1 cellular context compared by ENCODE assay signal in the genomic region with DNA sequence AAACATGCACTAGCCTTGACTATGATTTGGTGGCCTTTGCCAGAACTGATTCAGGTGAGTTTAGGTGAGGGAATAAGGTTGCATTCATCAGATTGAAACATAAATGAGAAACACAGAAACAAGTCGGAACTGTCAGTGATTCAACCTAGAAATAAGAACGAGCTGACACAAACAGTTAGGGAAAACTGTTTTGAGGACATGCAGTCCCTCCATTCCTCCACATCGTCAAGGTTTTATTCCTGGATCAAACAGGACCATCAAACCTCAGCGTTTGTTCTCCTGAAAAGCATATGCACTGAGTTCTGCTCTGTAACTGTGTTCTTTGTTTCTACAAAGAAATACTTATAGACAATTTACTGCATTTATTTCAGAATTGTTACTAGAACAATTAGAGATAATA.
TF ChIP-seq lines count a peak whose summit lies in the region.

No MANE protein-coding gene starts in this region.

TF ChIP-seq in HepG2, 621 proteins besides CTCF, POLR2A, EP300 and RAD21:
- no peak for TF ChIP-seq NONO (IDR thresholded peaks at IDR 0.05)
- TF ChIP-seq NONO (CRISPR knock-in tag; conservative IDR thresholded peaks at IDR 0.05), result no peak
- no peak for TF ChIP-seq ZNF441 (CRISPR knock-in tag; IDR thresholded peaks at IDR 0.05; ENCODE audit: borderline replicate concordance)
- TF ChIP-seq PAWR (CRISPR knock-in tag; IDR thresholded peaks at IDR 0.05; ENCODE audit: borderline replicate concordance), result no peak
- no peak for TF ChIP-seq SP5 (CRISPR knock-in tag; IDR thresholded peaks at IDR 0.05; ENCODE audit: borderline replicate concordance, low read depth)
- TF ChIP-seq HOXA3 (CRISPR knock-in tag; IDR thresholded peaks at IDR 0.05), result no peak
- TF ChIP-seq, protein P1, sequence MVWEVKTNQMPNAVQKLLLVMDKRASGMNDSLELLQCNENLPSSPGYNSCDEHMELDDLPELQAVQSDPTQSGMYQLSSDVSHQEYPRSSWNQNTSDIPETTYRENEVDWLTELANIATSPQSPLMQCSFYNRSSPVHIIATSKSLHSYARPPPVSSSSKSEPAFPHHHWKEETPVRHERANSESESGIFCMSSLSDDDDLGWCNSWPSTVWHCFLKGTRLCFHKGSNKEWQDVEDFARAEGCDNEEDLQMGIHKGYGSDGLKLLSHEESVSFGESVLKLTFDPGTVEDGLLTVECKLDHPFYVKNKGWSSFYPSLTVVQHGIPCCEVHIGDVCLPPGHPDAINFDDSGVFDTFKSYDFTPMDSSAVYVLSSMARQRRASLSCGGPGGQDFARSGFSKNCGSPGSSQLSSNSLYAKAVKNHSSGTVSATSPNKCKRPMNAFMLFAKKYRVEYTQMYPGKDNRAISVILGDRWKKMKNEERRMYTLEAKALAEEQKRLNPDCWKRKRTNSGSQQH (CRISPR knock-in tag; IDR thresholded peaks at IDR 0.05; ENCODE audit: low read depth), result no peak
- TF ChIP-seq, protein P2, sequence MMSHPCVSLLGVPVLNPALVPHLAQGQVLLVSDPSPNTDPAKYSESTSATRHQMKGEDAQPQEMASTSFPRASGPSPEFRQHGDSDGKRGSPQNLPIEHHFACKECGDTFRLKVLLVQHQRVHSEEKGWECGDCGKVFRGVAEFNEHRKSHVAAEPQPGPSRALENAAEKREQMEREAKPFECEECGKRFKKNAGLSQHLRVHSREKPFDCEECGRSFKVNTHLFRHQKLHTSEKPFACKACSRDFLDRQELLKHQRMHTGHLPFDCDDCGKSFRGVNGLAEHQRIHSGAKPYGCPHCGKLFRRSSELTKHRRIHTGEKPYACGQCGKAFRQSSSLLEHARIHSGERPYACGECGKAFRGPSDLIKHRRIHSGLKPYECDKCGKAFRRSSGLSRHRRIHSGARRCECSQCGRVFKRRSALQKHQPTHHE (CRISPR knock-in tag; IDR thresholded peaks at IDR 0.05; ENCODE audit: borderline replicate concordance), result no peak
- no peak for TF ChIP-seq ZNF788 (CRISPR knock-in tag; IDR thresholded peaks at IDR 0.05; ENCODE audit: borderline replicate concordance)
- no peak for TF ChIP-seq ZNF552 (CRISPR knock-in tag; IDR thresholded peaks at IDR 0.05; ENCODE audit: borderline replicate concordance)
- TF ChIP-seq, protein P3, sequence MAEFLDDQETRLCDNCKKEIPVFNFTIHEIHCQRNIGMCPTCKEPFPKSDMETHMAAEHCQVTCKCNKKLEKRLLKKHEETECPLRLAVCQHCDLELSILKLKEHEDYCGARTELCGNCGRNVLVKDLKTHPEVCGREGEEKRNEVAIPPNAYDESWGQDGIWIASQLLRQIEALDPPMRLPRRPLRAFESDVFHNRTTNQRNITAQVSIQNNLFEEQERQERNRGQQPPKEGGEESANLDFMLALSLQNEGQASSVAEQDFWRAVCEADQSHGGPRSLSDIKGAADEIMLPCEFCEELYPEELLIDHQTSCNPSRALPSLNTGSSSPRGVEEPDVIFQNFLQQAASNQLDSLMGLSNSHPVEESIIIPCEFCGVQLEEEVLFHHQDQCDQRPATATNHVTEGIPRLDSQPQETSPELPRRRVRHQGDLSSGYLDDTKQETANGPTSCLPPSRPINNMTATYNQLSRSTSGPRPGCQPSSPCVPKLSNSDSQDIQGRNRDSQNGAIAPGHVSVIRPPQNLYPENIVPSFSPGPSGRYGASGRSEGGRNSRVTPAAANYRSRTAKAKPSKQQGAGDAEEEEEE (CRISPR knock-in tag; IDR thresholded peaks at IDR 0.05; ENCODE audit: borderline replicate concordance), result no peak
- TF ChIP-seq JUNB (CRISPR knock-in tag; IDR thresholded peaks at IDR 0.05; ENCODE audit: borderline replicate concordance), result no peak
- TF ChIP-seq KLF6 (CRISPR knock-in tag; IDR thresholded peaks at IDR 0.05), result no peak
- TF ChIP-seq TOPORS (CRISPR knock-in tag; IDR thresholded peaks at IDR 0.05), result no peak
- TF ChIP-seq, protein P4, sequence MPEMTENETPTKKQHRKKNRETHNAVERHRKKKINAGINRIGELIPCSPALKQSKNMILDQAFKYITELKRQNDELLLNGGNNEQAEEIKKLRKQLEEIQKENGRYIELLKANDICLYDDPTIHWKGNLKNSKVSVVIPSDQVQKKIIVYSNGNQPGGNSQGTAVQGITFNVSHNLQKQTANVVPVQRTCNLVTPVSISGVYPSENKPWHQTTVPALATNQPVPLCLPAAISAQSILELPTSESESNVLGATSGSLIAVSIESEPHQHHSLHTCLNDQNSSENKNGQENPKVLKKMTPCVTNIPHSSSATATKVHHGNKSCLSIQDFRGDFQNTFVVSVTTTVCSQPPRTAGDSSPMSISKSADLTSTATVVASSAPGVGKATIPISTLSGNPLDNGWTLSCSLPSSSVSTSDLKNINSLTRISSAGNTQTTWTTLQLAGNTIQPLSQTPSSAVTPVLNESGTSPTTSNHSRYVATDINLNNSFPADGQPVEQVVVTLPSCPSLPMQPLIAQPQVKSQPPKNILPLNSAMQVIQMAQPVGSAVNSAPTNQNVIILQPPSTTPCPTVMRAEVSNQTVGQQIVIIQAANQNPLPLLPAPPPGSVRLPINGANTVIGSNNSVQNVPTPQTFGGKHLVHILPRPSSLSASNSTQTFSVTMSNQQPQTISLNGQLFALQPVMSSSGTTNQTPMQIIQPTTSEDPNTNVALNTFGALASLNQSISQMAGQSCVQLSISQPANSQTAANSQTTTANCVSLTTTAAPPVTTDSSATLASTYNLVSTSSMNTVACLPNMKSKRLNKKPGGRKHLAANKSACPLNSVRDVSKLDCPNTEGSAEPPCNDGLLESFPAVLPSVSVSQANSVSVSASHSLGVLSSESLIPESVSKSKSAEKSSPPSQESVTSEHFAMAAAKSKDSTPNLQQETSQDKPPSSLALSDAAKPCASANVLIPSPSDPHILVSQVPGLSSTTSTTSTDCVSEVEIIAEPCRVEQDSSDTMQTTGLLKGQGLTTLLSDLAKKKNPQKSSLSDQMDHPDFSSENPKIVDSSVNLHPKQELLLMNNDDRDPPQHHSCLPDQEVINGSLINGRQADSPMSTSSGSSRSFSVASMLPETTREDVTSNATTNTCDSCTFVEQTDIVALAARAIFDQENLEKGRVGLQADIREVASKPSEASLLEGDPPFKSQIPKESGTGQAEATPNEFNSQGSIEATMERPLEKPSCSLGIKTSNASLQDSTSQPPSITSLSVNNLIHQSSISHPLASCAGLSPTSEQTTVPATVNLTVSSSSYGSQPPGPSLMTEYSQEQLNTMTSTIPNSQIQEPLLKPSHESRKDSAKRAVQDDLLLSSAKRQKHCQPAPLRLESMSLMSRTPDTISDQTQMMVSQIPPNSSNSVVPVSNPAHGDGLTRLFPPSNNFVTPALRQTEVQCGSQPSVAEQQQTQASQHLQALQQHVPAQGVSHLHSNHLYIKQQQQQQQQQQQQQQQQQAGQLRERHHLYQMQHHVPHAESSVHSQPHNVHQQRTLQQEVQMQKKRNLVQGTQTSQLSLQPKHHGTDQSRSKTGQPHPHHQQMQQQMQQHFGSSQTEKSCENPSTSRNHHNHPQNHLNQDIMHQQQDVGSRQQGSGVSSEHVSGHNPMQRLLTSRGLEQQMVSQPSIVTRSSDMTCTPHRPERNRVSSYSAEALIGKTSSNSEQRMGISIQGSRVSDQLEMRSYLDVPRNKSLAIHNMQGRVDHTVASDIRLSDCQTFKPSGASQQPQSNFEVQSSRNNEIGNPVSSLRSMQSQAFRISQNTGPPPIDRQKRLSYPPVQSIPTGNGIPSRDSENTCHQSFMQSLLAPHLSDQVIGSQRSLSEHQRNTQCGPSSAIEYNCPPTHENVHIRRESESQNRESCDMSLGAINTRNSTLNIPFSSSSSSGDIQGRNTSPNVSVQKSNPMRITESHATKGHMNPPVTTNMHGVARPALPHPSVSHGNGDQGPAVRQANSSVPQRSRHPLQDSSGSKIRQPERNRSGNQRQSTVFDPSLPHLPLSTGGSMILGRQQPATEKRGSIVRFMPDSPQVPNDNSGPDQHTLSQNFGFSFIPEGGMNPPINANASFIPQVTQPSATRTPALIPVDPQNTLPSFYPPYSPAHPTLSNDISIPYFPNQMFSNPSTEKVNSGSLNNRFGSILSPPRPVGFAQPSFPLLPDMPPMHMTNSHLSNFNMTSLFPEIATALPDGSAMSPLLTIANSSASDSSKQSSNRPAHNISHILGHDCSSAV (CRISPR knock-in tag; IDR thresholded peaks at IDR 0.05; ENCODE audit: borderline replicate concordance), result no peak
- no peak for TF ChIP-seq ZNF432 (CRISPR knock-in tag; IDR thresholded peaks at IDR 0.05; ENCODE audit: borderline replicate concordance)
- no peak for TF ChIP-seq SIX1 (CRISPR knock-in tag; IDR thresholded peaks at IDR 0.05; ENCODE audit: borderline replicate concordance)
- TF ChIP-seq ZNF615 (CRISPR knock-in tag; IDR thresholded peaks at IDR 0.05; ENCODE audit: borderline replicate concordance), result no peak
- TF ChIP-seq SKI (IDR thresholded peaks at IDR 0.05; ENCODE audit: partially characterized antibody), result no peak
